In genomic region chr14:23347406-23348296, GRCh38 we compare ENCODE assay signal across 1 cellular context.
TF ChIP-seq lines count a peak whose summit lies in the region.

No MANE protein-coding gene starts in this region.

TF ChIP-seq in IMR-90, 13 proteins besides CTCF, POLR2A, EP300 and RAD21:
- TF ChIP-seq CEBPB (IDR thresholded peaks at IDR 0.05; ENCODE audit: low read depth, low read length) (no peak), BHLHE40 (IDR thresholded peaks at IDR 0.05; ENCODE audit: low read depth, low read length) (no peak), RCOR1 (IDR thresholded peaks at IDR 0.05; ENCODE audit: insufficient replicate concordance, low read length) (no peak), USF2 (IDR thresholded peaks at IDR 0.05; ENCODE audit: low read depth, low read length) (no peak), SMC3 (IDR thresholded peaks at IDR 0.05; ENCODE audit: low read depth, low read length) (no peak), MXI1 (IDR thresholded peaks at IDR 0.05; ENCODE audit: borderline replicate concordance, low read depth, low read length) (no peak), NFE2L2 (IDR thresholded peaks at IDR 0.05; ENCODE audit: low read depth, low read length) (no peak), MAZ (IDR thresholded peaks at IDR 0.05; ENCODE audit: borderline replicate concordance, low read depth, low read length) (no peak), RFX5 (IDR thresholded peaks at IDR 0.05; ENCODE audit: low read depth, low read length) (no peak)
- TF ChIP-seq, protein P1, sequence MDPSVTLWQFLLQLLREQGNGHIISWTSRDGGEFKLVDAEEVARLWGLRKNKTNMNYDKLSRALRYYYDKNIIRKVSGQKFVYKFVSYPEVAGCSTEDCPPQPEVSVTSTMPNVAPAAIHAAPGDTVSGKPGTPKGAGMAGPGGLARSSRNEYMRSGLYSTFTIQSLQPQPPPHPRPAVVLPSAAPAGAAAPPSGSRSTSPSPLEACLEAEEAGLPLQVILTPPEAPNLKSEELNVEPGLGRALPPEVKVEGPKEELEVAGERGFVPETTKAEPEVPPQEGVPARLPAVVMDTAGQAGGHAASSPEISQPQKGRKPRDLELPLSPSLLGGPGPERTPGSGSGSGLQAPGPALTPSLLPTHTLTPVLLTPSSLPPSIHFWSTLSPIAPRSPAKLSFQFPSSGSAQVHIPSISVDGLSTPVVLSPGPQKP (IDR thresholded peaks at IDR 0.05; ENCODE audit: borderline replicate concordance, low read depth, low read length) = no peak
